Comparison of ENCODE assay signal across 1 cellular context in genomic region chr16:87829123-87829980, GRCh38.
TF ChIP-seq lines count a peak whose summit lies in the region.

No MANE protein-coding gene starts in this region.

TF ChIP-seq in HepG2, 621 proteins besides CTCF, POLR2A, EP300 and RAD21 (continued from another document and continues in another):
- TF ChIP-seq ZNF687 (CRISPR knock-in tag; IDR thresholded peaks at IDR 0.05) (peak; percentile 27), GLMP (CRISPR knock-in tag; IDR thresholded peaks at IDR 0.05; ENCODE audit: borderline replicate concordance) (no peak), SMAD3 (CRISPR knock-in tag; IDR thresholded peaks at IDR 0.05) (no peak), ZNF414 (CRISPR knock-in tag; IDR thresholded peaks at IDR 0.05) (no peak), ZNF430 (CRISPR knock-in tag; IDR thresholded peaks at IDR 0.05) (no peak), KLF16 (CRISPR knock-in tag; IDR thresholded peaks at IDR 0.05) (no peak), ZNF329 (CRISPR knock-in tag; IDR thresholded peaks at IDR 0.05; ENCODE audit: low read depth) (no peak), SIX1 (CRISPR knock-in tag; IDR thresholded peaks at IDR 0.05; ENCODE audit: borderline replicate concordance) (no peak), KDM3A (CRISPR knock-in tag; IDR thresholded peaks at IDR 0.05; ENCODE audit: low read depth) (peak; percentile 58; the same call in 1 of the 2 replicates), PLSCR1 (CRISPR knock-in tag; IDR thresholded peaks at IDR 0.05; ENCODE audit: borderline replicate concordance) (no peak), ADNP (CRISPR knock-in tag; IDR thresholded peaks at IDR 0.05) (no peak), SAFB2 (CRISPR knock-in tag; IDR thresholded peaks at IDR 0.05; ENCODE audit: borderline replicate concordance, low read depth) (0 out of 2 replicates have a peak, but pooled peaks have one; percentile 45), ZBTB7B (CRISPR knock-in tag; IDR thresholded peaks at IDR 0.05) (0 out of 2 replicates have a peak, but pooled peaks have one; percentile 11), ZBTB33 (CRISPR knock-in tag; IDR thresholded peaks at IDR 0.05) (peak; percentile 15; the same call in 1 of the 2 replicates), ARHGAP35 (CRISPR knock-in tag; IDR thresholded peaks at IDR 0.05; ENCODE audit: borderline replicate concordance) (no peak), HCFC1 (IDR thresholded peaks at IDR 0.05; ENCODE audit: low read depth, low read length) (no peak), MLLT10 (CRISPR knock-in tag; IDR thresholded peaks at IDR 0.05) (no peak), JARID2 (CRISPR knock-in tag; IDR thresholded peaks at IDR 0.05; ENCODE audit: insufficient replicate concordance) (no peak), POGK (CRISPR knock-in tag; conservative IDR thresholded peaks at IDR 0.05) (no peak), PBX2 (CRISPR knock-in tag; IDR thresholded peaks at IDR 0.05) (no peak), ZNF451 (CRISPR knock-in tag; IDR thresholded peaks at IDR 0.05) (no peak), ZFP82 (CRISPR knock-in tag; IDR thresholded peaks at IDR 0.05; ENCODE audit: borderline replicate concordance) (no peak), FOSL2 (CRISPR knock-in tag; IDR thresholded peaks at IDR 0.05) (no peak), ZNF512 (CRISPR knock-in tag; IDR thresholded peaks at IDR 0.05) (no peak), POGZ (CRISPR knock-in tag; IDR thresholded peaks at IDR 0.05) (no peak), TBX3 (IDR thresholded peaks at IDR 0.05; ENCODE audit: borderline replicate concordance) (no peak), HES4 (CRISPR knock-in tag; IDR thresholded peaks at IDR 0.05; ENCODE audit: borderline replicate concordance) (no peak), PCBP1 (IDR thresholded peaks at IDR 0.05; ENCODE audit: borderline replicate concordance, low read depth, low read length) (no peak), GABPB1 (CRISPR knock-in tag; IDR thresholded peaks at IDR 0.05) (0 out of 2 replicates have a peak, but pooled peaks have one; percentile 9), MED1 (CRISPR knock-in tag; IDR thresholded peaks at IDR 0.05) (no peak), POLR2AphosphoS5 (IDR thresholded peaks at IDR 0.05; ENCODE audit: low read depth, low read length) (peak; percentile 45; the same call in 1 of the 2 replicates), MNT (IDR thresholded peaks at IDR 0.05) (no peak), BCLAF1 (IDR thresholded peaks at IDR 0.05) (no peak), POLR2G (IDR thresholded peaks at IDR 0.05; ENCODE audit: low read depth, low read length) (peak; percentile 13), GMEB1 (CRISPR knock-in tag; IDR thresholded peaks at IDR 0.05; ENCODE audit: borderline replicate concordance) (no peak), ZNF121 (CRISPR knock-in tag; IDR thresholded peaks at IDR 0.05) (no peak), KLF11 (CRISPR knock-in tag; IDR thresholded peaks at IDR 0.05) (no peak), PHF8 (CRISPR knock-in tag; IDR thresholded peaks at IDR 0.05) (no peak), STAT5B (CRISPR knock-in tag; IDR thresholded peaks at IDR 0.05) (no peak), ZNF143 (CRISPR knock-in tag; IDR thresholded peaks at IDR 0.05) (no peak), MXD1 (CRISPR knock-in tag; IDR thresholded peaks at IDR 0.05) (no peak)
